ENCODE assay signal across 21 cellular contexts in genomic region chr9:107907715-107908114, GRCh38.
"Had no signal": no experiment of that assay in that cellular context is flagged by ENCODE, and none has a peak within 500 bp of the region (broad histone marks: within the 10 kb centered on the region; RNA-seq: fewer than 3 reads in every experiment).

No MANE protein-coding gene starts in this region.

- H3K27me3 ChIP-seq: breast epithelium, gastroesophageal sphincter, sigmoid colon, SJSA1, spleen, tibial artery had no signal

- H3K9me3 ChIP-seq: sigmoid colon, tibial artery had no signal

- H3K4me1 ChIP-seq: breast epithelium, sigmoid colon, SJSA1, tibial artery had no signal

- H3K36me3 ChIP-seq: breast epithelium, gastroesophageal sphincter, sigmoid colon, SJSA1, spleen, tibial artery had no signal

- ATAC-seq: activated T-helper 17 cell treated with anti-CD3 and anti-CD28 coated beads, Interleukin-2, amount 50 U/mL, for 72 hours; WTC11 had no signal

- DNase-seq: activated CD8-positive, alpha-beta memory T cell treated with anti-CD3 and anti-CD28 coated beads for 24 hours; activated CD8-positive, alpha-beta memory T cell treated with anti-CD3 and anti-CD28 coated beads, Interleukin-2, amount 50 U/mL, for 4 hours; activated T-cell treated with anti-CD3 and anti-CD28 coated beads, Interleukin-2, amount 50 U/mL, for 24 hours; immature natural killer cell; kidney glomerular epithelial cell; left ventricle myocardium superior; mammary epithelial cell; posterior cingulate gyrus; retina; sigmoid colon; spleen; stimulated activated CD4-positive, alpha-beta T cell treated with anti-CD3 and anti-CD28 coated beads, Interleukin-4, amount 100 ng/mL, for 1 hour; stimulated activated naive CD4-positive, alpha-beta T cell treated with Interleukin-2 at 50 U/mL for 16 hours; T-helper 1 cell; tibial artery had no signal

- H3K4me3 ChIP-seq: breast epithelium, coronary artery, gastroesophageal sphincter, sigmoid colon, SJSA1, spleen, tibial artery had no signal

- H3K27ac ChIP-seq: breast epithelium, coronary artery, gastroesophageal sphincter, sigmoid colon, SJSA1, spleen, tibial artery had no signal
